In genomic region chr15:42343596-42344232, GRCh38 we compare ENCODE assay signal across 18 cellular contexts. TPM values are rescaled to one million over a fixed set of nuclear protein-coding genes. Genes with fewer than 3 reads are reported as not detected.
DNase-seq lines count a peak whose midpoint lies in the region; ATAC-seq and TF ChIP-seq lines count a peak whose summit lies in the region.
"Had no signal": no experiment of that assay in that cellular context is flagged by ENCODE, and none has a peak within 500 bp of the region (broad histone marks: within the 10 kb centered on the region; RNA-seq: fewer than 3 reads in every experiment).

No MANE protein-coding gene starts in this region.

- peak overlapping the region; percentile 98 for H3K27ac ChIP-seq in ACC112 (ENCODE audit: low read depth, low read length)
- peak overlapping the region; percentile 54 for H3K27ac ChIP-seq in GM23248
- peak overlapping the region; percentile 66 for H3K27ac ChIP-seq in epithelial cell of prostate
- peak overlapping the region; percentile 80 for H3K27ac ChIP-seq in psoas muscle
- H3K27ac ChIP-seq: RWPE1 had no signal

- in situ Hi-C loops in GM23248 (cut with MboI) = no loop called here

- peaks cover 66% of the 10 kb centered on the region for H3F3A ChIP-seq in GM23248 (ENCODE audit: insufficient read depth)

- no peaks in the 10 kb centered on the region for H3K9me2 ChIP-seq in GM23248 (ENCODE audit: insufficient read depth)

- H3K4me3 ChIP-seq in ACC112 (ENCODE audit: low read depth, low read length) (no peak overlapping the region), GM23248 (no peak overlapping the region), psoas muscle (no peak overlapping the region)

- H3K4me2 ChIP-seq in GM23248 (ENCODE audit: unreplicated experiment) = no peak overlapping the region

- H3K79me2 ChIP-seq in ACC112 (ENCODE audit: control insufficient read depth, insufficient read depth, low read length, unreplicated experiment) (no peaks in the 10 kb centered on the region), GM23248 (ENCODE audit: insufficient read depth) (no peaks in the 10 kb centered on the region)

- no peaks in the 10 kb centered on the region for H3K27me3 ChIP-seq in ACC112 (ENCODE audit: insufficient read depth, low read length)
- no peaks in the 10 kb centered on the region for H3K27me3 ChIP-seq in GM23248 (replicated peaks; ENCODE audit: insufficient read depth)
- no peaks in the 10 kb centered on the region for H3K27me3 ChIP-seq in psoas muscle (ENCODE audit: insufficient read depth in 3 of 3, low read length in 2 of 3)

- intact Hi-C loops in psoas muscle (cut with DNase I) = no loop called here

- ATAC-seq in psoas muscle (peak; percentile 52 to 81 (median 66)), HG03045 (IDR thresholded peaks at IDR 0.05; ENCODE audit: unreplicated experiment) (no peak)

- no peaks in the 10 kb centered on the region for H4K20me1 ChIP-seq in GM23248 (ENCODE audit: insufficient read depth)

- 0 out of 2 replicates have a peak, but pooled peaks cover 4% of the 10 kb centered on the region for H3K36me3 ChIP-seq in ACC112 (ENCODE audit: insufficient read depth, low read length)
- no peaks in the 10 kb centered on the region for H3K36me3 ChIP-seq in GM23248 (ENCODE audit: low read depth)
- peaks cover 0 to 51% of the 10 kb centered on the region in 2 donors for H3K36me3 ChIP-seq in psoas muscle (ENCODE audit: insufficient read depth in 1 of 2, low read depth in 1 of 2)

- peaks cover 40% of the 10 kb centered on the region for H3K4me1 ChIP-seq in ACC112 (ENCODE audit: control insufficient read depth, insufficient read depth, low read length, unreplicated experiment)
- H3K4me1 ChIP-seq in GM23248 (ENCODE audit: insufficient read depth) = peaks cover 51% of the 10 kb centered on the region
- H3K4me1 ChIP-seq in psoas muscle = peaks cover 30% of the 10 kb centered on the region

- TF ChIP-seq CTCF in psoas muscle (IDR thresholded peaks at IDR 0.05) = no peak

- no peak overlapping the region for H2AFZ ChIP-seq in ACC112 (ENCODE audit: low read length, unreplicated experiment)
- no peak overlapping the region for H2AFZ ChIP-seq in GM23248

- DNase-seq in GM23248 (no peak), epithelial cell of prostate (ENCODE audit: low read depth, low spot score) (no peak), psoas muscle (no peak), C1 segment of cervical spinal cord (lab: John Stamatoyannopoulos, UW) (no peak), inferior parietal cortex (ENCODE audit: extremely low spot score) (no peak)
- DNase-seq: AML-193, DMS79 treated with DMSO at 0.1 percent for 48 hours, NCI-H1417, NCI-H187, NCI-H2227 treated with DMSO at 0.1 percent for 48 hours, NCI-H510A treated with DMSO at 0.1 percent for 48 hours, NCI-H774, OCI-M1, SIG-M5 had no signal

- H3K9me3 ChIP-seq in GM23248 (ENCODE audit: low read depth) = no peaks in the 10 kb centered on the region
- H3K9me3 ChIP-seq in psoas muscle = no peaks in the 10 kb centered on the region

- WGBS in GM23248 (ENCODE audit: low coverage in 1 of 2, low lambda C conversion rate in 2 of 2, missing lambda C conversion rate in 2 of 2), 2 experiments = 97 to 99% methylated on average over 6 of the region's 6 CpGs
- 28 to 71% (median 42%) methylated on average over 6 of the region's 6 CpGs for WGBS in psoas muscle, 3 donors

- H3K9ac ChIP-seq in GM23248 = no peak overlapping the region

RNA-seq across cellular contexts. Expression of gene CAPN3, which starts 15.6 kb away (rescaled TPM):
- total RNA-seq in GM23248 (2014; rRNA removed; shearing (Covaris generic)) = 5.7 and 8.6 TPM in 2 replicates
- polyA plus RNA-seq in GM23248 (2016; fragmentation: Nextera tagmentation; extraction: Ambion mirVana) (1.8 and 2.2 TPM in 2 replicates), psoas muscle (100 to 1,000 TPM; 114 to 214 (median 154) TPM)
- total RNA-seq in psoas muscle = 100 to 1,000 TPM; 216 to 413 (median 266) TPM
- total RNA-seq: HT-29 had no signal

Comparison
In these comparisons a context has a peak if more than half of its experiments do, and no peak if none do; other contexts are left out.
1. RNA of gene CAPN3, which starts 15.6 kb away (total RNA-seq): 216 to 413 TPM in psoas muscle; 5.7 to 8.6 TPM in GM23248; every median in the first group is over 10 times any median in the second.
2. Peak in every context shown above with its lines, with median percentiles within 50 percentile points of each other: H3K27ac ChIP-seq.